In genomic region chr14:30035361-30035760, GRCh38 we compare ENCODE assay signal across 20 cellular contexts.
"Had no signal": no experiment of that assay in that cellular context is flagged by ENCODE, and none has a peak within 500 bp of the region (broad histone marks: within the 10 kb centered on the region; RNA-seq: fewer than 3 reads in every experiment).

No MANE protein-coding gene starts in this region.

- ATAC-seq: natural killer cell; right cardiac atrium; sciatic nerve; stimulated activated effector memory CD8-positive, alpha-beta T cell treated with anti-CD3 and anti-CD28 coated beads, Interleukin-12 subunit alpha, Interleukin-12 subunit beta, amount 100 ng/mL, for 72 hours; upper lobe of right lung had no signal

- H3K36me3 ChIP-seq: left ventricle myocardium inferior, ovary, suprapubic skin, thoracic aorta, tibial artery, upper lobe of right lung had no signal

- DNase-seq: islet precursor cell; left ventricle myocardium inferior; mesendoderm; naive B cell; natural killer cell; nephron progenitor cell; ovary; retina; right cardiac atrium; stimulated activated CD4-positive, alpha-beta T cell treated with anti-CD3 and anti-CD28 coated beads, Interleukin-4, amount 100 ng/mL, for 24 hours; stimulated activated naive CD4-positive, alpha-beta T cell; tibial artery; trophoblast cell; upper lobe of right lung had no signal

- H3K27me3 ChIP-seq: ovary, suprapubic skin, tibial artery, upper lobe of right lung had no signal

- H3K27ac ChIP-seq: left ventricle myocardium inferior, ovary, skin epidermis, suprapubic skin, thoracic aorta, tibial artery, upper lobe of right lung had no signal

- H3K9me3 ChIP-seq: ovary, suprapubic skin, upper lobe of right lung had no signal

- H3K4me3 ChIP-seq: left ventricle myocardium inferior, lung, ovary, skin epidermis, suprapubic skin, thoracic aorta, tibial artery, upper lobe of right lung had no signal
